10 cellular contexts compared by ENCODE assay signal in genomic region chr2:42327125-42327524, GRCh38. TPM values are rescaled to one million over a fixed set of nuclear protein-coding genes. Genes with fewer than 3 reads are reported as not detected.
DNase-seq lines count a peak whose midpoint lies in the region; ATAC-seq and TF ChIP-seq lines count a peak whose summit lies in the region.
"Had no signal": no experiment of that assay in that cellular context is flagged by ENCODE, and none has a peak within 500 bp of the region (broad histone marks: within the 10 kb centered on the region; RNA-seq: fewer than 3 reads in every experiment).

No MANE protein-coding gene starts in this region.

- H3K9me3 ChIP-seq in left lung = no peaks in the 10 kb centered on the region
- H3K9me3 ChIP-seq in transverse colon = no peaks in the 10 kb centered on the region

- H3K4me3 ChIP-seq in left lung = no peak overlapping the region
- H3K4me3 ChIP-seq in transverse colon = no peak overlapping the region

- H3K4me1 ChIP-seq in left lung (no peaks in the 10 kb centered on the region), transverse colon (no peaks in the 10 kb centered on the region)

- TF ChIP-seq EP300 in transverse colon (IDR thresholded peaks at IDR 0.05; ENCODE audit: low read depth) = no peak

- intact Hi-C loops in left lung (cut with DNase I) (no loop called here), transverse colon (cut with DNase I; ENCODE audit: low total_unique reads) (no loop called here)

- H3K36me3 ChIP-seq in left lung (peaks cover 0 to 73% of the 10 kb centered on the region in 2 donors), transverse colon (peaks cover 0 to 33% (median 5%) of the 10 kb centered on the region in 4 donors)

- in situ Hi-C loops in transverse colon (cut with MboI; ENCODE audit: low pct_ligation_motif_present in 1 of 4, low pct_unique_long_range_greater_than_20kb in 1 of 4, low sequenced_read_pairs in 3 of 4) = loop anchor here in 3 of 4 donors (10.0 to 25.0 kb wide), 3 partner anchors 215 to 465 kb away; no protein-coding TSS in a partner anchor

- H3K27ac ChIP-seq in left lung (no peak overlapping the region), transverse colon (no peak overlapping the region)
- H3K27ac ChIP-seq: HL-60 had no signal

- TF ChIP-seq POLR2A in transverse colon (IDR thresholded peaks at IDR 0.05) = no peak

- H3K27me3 ChIP-seq in left lung (no peaks in the 10 kb centered on the region), transverse colon (no peaks in the 10 kb centered on the region)

- TF ChIP-seq CTCF in left lung (IDR thresholded peaks at IDR 0.05) = no peak
- TF ChIP-seq CTCF in transverse colon (IDR thresholded peaks at IDR 0.05) = no peak

- ATAC-seq in HG02759 (IDR thresholded peaks at IDR 0.05; ENCODE audit: unreplicated experiment) = peak; percentile 55
- peak; percentile 65 for ATAC-seq in left lung
- no peak for ATAC-seq in GM21360 (IDR thresholded peaks at IDR 0.05; ENCODE audit: unreplicated experiment)

- 42 to 48% methylated on average over 4 of the region's 4 CpGs for WGBS in transverse colon (ENCODE audit: low coverage in 1 of 2), 2 donors

- DNase-seq in NCI-H1694 treated with DMSO at 0.1 percent for 48 hours (lab: John Stamatoyannopoulos, UW) (peak; percentile 18), NCI-H1694 (lab: John Stamatoyannopoulos, UW) (no peak), NCI-H774 (lab: John Stamatoyannopoulos, UW) (peak; percentile 55), left lung (no peak), AG20443 (ENCODE audit: low spot score) (no peak), transverse colon (no peak)
- DNase-seq: NCI-H1930 had no signal

RNA-seq across cellular contexts. Expression of gene COX7A2L, which starts 33.9 kb away (rescaled TPM):
- total RNA-seq in left lung (10 to 100 TPM; 80.0 to 81.2 TPM), transverse colon (100 to 1,000 TPM in 3 of 4 donors, 10 to 100 TPM in 1; 12.3 to 180 (median 152) TPM)

Comparison
In these comparisons a context has a peak if more than half of its experiments do, and no peak if none do; other contexts are left out.
1. DNase-seq: peak in NCI-H1694 treated with DMSO at 0.1 percent for 48 hours (single experiment) and NCI-H774 (single experiment); none in NCI-H1694 (single experiment), left lung (0 of 2), AG20443 (single experiment) and transverse colon (single experiment).